Comparison of ENCODE assay signal across 8 cellular contexts in genomic region chr2:87076253-87077027, GRCh38. TPM values are rescaled to one million over a fixed set of nuclear protein-coding genes. Genes with fewer than 3 reads are reported as not detected.
DNase-seq lines count a peak whose midpoint lies in the region; ATAC-seq and TF ChIP-seq lines count a peak whose summit lies in the region.
"Not testable (repeated sequence)": the region's sequence is repeated elsewhere in the genome, so short reads cannot be mapped to it uniquely, and the experiment has no call there.

No MANE protein-coding gene starts in this region.

- H3K27me3 ChIP-seq in SK-N-SH (ENCODE audit: insufficient read depth); naive thymus-derived CD4-positive, alpha-beta T cell (ENCODE audit: control insufficient read depth in 2 of 2, insufficient read depth in 2 of 2, low read length in 2 of 2): not testable (repeated sequence)

- H3K9me2 ChIP-seq in SK-N-SH, result not testable (repeated sequence)

- H3K27ac ChIP-seq in SK-N-SH (ENCODE audit: low read depth in 2 of 2, low read length in 1 of 2), result peak overlapping the region; percentile 32 to 82; a peak in 3 of 4 replicates
- H3K27ac ChIP-seq in naive thymus-derived CD4-positive, alpha-beta T cell (ENCODE audit: low read depth, low read length), result peak overlapping the region; percentile 78

- H3K27me3 Mint-ChIP-seq in activated naive CD8-positive, alpha-beta T cell; naive thymus-derived CD4-positive, alpha-beta T cell: not testable (repeated sequence)

- H3K9ac ChIP-seq in SK-N-SH, result peak overlapping the region; percentile 72

- H3K79me2 ChIP-seq in SK-N-SH (ENCODE audit: insufficient read depth), result not testable (repeated sequence)

- H3K36me3 ChIP-seq in SK-N-SH (replicated peaks in 1 of 2; ENCODE audit: control insufficient read depth in 1 of 2, insufficient read depth in 2 of 2, low read length in 1 of 2); naive thymus-derived CD4-positive, alpha-beta T cell (ENCODE audit: control insufficient read depth in 2 of 3, insufficient read depth in 3 of 3, low read length in 3 of 3): not testable (repeated sequence)

- H3K4me2 ChIP-seq in SK-N-SH, result peak overlapping the region; percentile 57

- H3K36me3 Mint-ChIP-seq in activated naive CD8-positive, alpha-beta T cell; naive thymus-derived CD4-positive, alpha-beta T cell: not testable (repeated sequence)

- H4K20me1 ChIP-seq in SK-N-SH (ENCODE audit: insufficient read depth), result not testable (repeated sequence)

- H2AFZ ChIP-seq in SK-N-SH (ENCODE audit: low read depth), result peak overlapping the region; percentile 81; the same call in 1 of the 2 replicates

- POLR2A ChIA-PET in SK-N-SH (lab: Yijun Ruan, JAX); naive thymus-derived CD4-positive, alpha-beta T cell (lab: Charles Lee): not testable (repeated sequence)

- peak overlapping the region; percentile 91 for H3K4me3 Mint-ChIP-seq in activated naive CD8-positive, alpha-beta T cell
- H3K4me3 Mint-ChIP-seq in naive thymus-derived CD4-positive, alpha-beta T cell, result peak overlapping the region; percentile 81 to 96 (median 92)

- DNase-seq in CD1c-positive myeloid dendritic cell (ENCODE audit: extremely low spot score) (peak; percentile 91), SK-N-SH (peak; percentile 82), foreskin fibroblast (peak; percentile 85 to 93)
- DNase-seq in naive thymus-derived CD4-positive, alpha-beta T cell, result peak; percentile 80 to 95 (median 92)
- DNase-seq in stimulated activated CD8-positive, alpha-beta memory T cell treated with anti-CD3 and anti-CD28 coated beads, Interleukin-15, amount 100 ng/mL, for 4 hours (ENCODE audit: low read depth in 2 of 2), result peak; percentile 77 to 87

- ATAC-seq in GM19395 (IDR thresholded peaks at IDR 0.05; ENCODE audit: unreplicated experiment) (peak; percentile 92), HG03175 (IDR thresholded peaks at IDR 0.05; ENCODE audit: unreplicated experiment) (peak; percentile 90)
- ATAC-seq in naive thymus-derived CD4-positive, alpha-beta T cell, result peak; percentile 91

- WGBS in SK-N-SH (ENCODE audit: low lambda C conversion rate), result 3% methylated on average over 10 of the region's 76 CpGs

- H3K4me3 ChIP-seq in SK-N-SH (ENCODE audit: low read depth in 2 of 2, low read length in 1 of 2) (peak overlapping the region; percentile 35 to 65; a peak in 2 of 4 replicates), foreskin fibroblast (ENCODE audit: low read depth in 1 of 2, low read length in 2 of 2) (peak overlapping the region; percentile 58 to 65)
- H3K4me3 ChIP-seq in naive thymus-derived CD4-positive, alpha-beta T cell (ENCODE audit: low read length), result peak overlapping the region; percentile 65

- H3K4me1 Mint-ChIP-seq in activated naive CD8-positive, alpha-beta T cell (ENCODE audit: low read depth), result not testable (repeated sequence)
- H3K4me1 Mint-ChIP-seq in naive thymus-derived CD4-positive, alpha-beta T cell, result peaks cover 0 to 16% (median 10%) of the 10 kb centered on the region in 7 donors

- CTCF ChIA-PET in SK-N-SH (lab: Yijun Ruan, JAX); naive thymus-derived CD4-positive, alpha-beta T cell (lab: Charles Lee): not testable (repeated sequence)

- intact Hi-C loops in naive thymus-derived CD4-positive, alpha-beta T cell (cut with micrococcal nuclease), result not testable (repeated sequence)

- TF ChIP-seq CTCF in SK-N-SH (IDR thresholded peaks at IDR 0.05); foreskin fibroblast (IDR thresholded peaks at IDR 0.05; ENCODE audit: low read depth, low read length): not testable (repeated sequence)

- not testable (repeated sequence) for H3K4me1 ChIP-seq in SK-N-SH (ENCODE audit: control insufficient read depth in 1 of 2, insufficient read depth in 2 of 2, low read depth in 1 of 2, low read length in 1 of 2); naive thymus-derived CD4-positive, alpha-beta T cell (ENCODE audit: control insufficient read depth in 2 of 2, insufficient read depth in 2 of 2, low read length in 2 of 2)

- not testable (repeated sequence) for TF ChIP-seq RAD21 in SK-N-SH (IDR thresholded peaks at IDR 0.05; ENCODE audit: low read length)

- not testable (repeated sequence) for H3K9me3 ChIP-seq in SK-N-SH; naive thymus-derived CD4-positive, alpha-beta T cell (ENCODE audit: control insufficient read depth in 2 of 3, low read length in 3 of 3)

- not testable (repeated sequence) for H3K9me3 Mint-ChIP-seq in activated naive CD8-positive, alpha-beta T cell (ENCODE audit: low read depth); naive thymus-derived CD4-positive, alpha-beta T cell

- H3K27ac Mint-ChIP-seq in activated naive CD8-positive, alpha-beta T cell, result peak overlapping the region; percentile 97
- H3K27ac Mint-ChIP-seq in naive thymus-derived CD4-positive, alpha-beta T cell, result peak overlapping the region; percentile 73 to 98 (median 95)

- 0 out of 4 replicates have a peak, but pooled peaks of 1 of the 2 experiments have one; percentile 5 for TF ChIP-seq EP300 in SK-N-SH (IDR thresholded peaks at IDR 0.05; ENCODE audit: borderline replicate concordance in 1 of 2, low read depth in 1 of 2, low read length in 1 of 2)

- H3F3A ChIP-seq in SK-N-SH (replicated peaks; ENCODE audit: insufficient read depth), result not testable (repeated sequence)

TF ChIP-seq in SK-N-SH, 30 proteins besides CTCF, POLR2A, EP300 and RAD21:
- TF ChIP-seq MAX (IDR thresholded peaks at IDR 0.05; ENCODE audit: low read depth), result peak; percentile 57; the same call in 1 of the 2 replicates
- peak; percentile 81 for TF ChIP-seq RFX5 (IDR thresholded peaks at IDR 0.05; ENCODE audit: low read length)
- 0 out of 2 replicates have a peak, but pooled peaks have one; percentile 20 for TF ChIP-seq MXI1 (IDR thresholded peaks at IDR 0.05; ENCODE audit: low read depth, low read length)
- TF ChIP-seq TAF1 (IDR thresholded peaks at IDR 0.05; ENCODE audit: borderline replicate concordance, low read depth, low read length), result peak; percentile 72
- 0 out of 2 replicates have a peak, but pooled peaks have one; percentile 18 for TF ChIP-seq TEAD4 (IDR thresholded peaks at IDR 0.05; ENCODE audit: borderline replicate concordance, insufficient read depth)
- TF ChIP-seq POLR2AphosphoS5 (IDR thresholded peaks at IDR 0.05; ENCODE audit: low read depth, low read length), result peak; percentile 39; the same call in 1 of the 2 replicates

RNA-seq across cellular contexts. Expression of gene PLGLB1, which starts 54.8 kb away (rescaled TPM):
- 0.46 and 0.89 TPM in 2 replicates for polyA plus RNA-seq in SK-N-SH (2012; rRNA removed)
- 0.42 and 0.55 TPM in 2 replicates for polyA plus RNA-seq in SK-N-SH (2012; cell fraction: cytosol; rRNA removed)
- polyA plus RNA-seq in SK-N-SH (2012; cell fraction: nucleus; rRNA removed), result 4.1 and 6.2 TPM in 2 replicates
- total RNA-seq in naive thymus-derived CD4-positive, alpha-beta T cell, result 10 to 100 TPM in 2 of 5 experiments, 1 to 10 TPM in 3; 2.5 to 20.7 (median 4.0) TPM
- polyA plus RNA-seq in naive thymus-derived CD4-positive, alpha-beta T cell, result 1 to 10 TPM in 1 of 2 donors, under 1 TPM in 1; 0.85 to 1.4 TPM

Comparison
In these comparisons a context has a peak if more than half of its experiments do, and no peak if none do; other contexts are left out.
1. Peak in every context shown above with its lines: DNase-seq, ATAC-seq, H3K4me3 ChIP-seq and H3K27ac ChIP-seq.